ENCODE assay signal across 34 cellular contexts in the genomic region with DNA sequence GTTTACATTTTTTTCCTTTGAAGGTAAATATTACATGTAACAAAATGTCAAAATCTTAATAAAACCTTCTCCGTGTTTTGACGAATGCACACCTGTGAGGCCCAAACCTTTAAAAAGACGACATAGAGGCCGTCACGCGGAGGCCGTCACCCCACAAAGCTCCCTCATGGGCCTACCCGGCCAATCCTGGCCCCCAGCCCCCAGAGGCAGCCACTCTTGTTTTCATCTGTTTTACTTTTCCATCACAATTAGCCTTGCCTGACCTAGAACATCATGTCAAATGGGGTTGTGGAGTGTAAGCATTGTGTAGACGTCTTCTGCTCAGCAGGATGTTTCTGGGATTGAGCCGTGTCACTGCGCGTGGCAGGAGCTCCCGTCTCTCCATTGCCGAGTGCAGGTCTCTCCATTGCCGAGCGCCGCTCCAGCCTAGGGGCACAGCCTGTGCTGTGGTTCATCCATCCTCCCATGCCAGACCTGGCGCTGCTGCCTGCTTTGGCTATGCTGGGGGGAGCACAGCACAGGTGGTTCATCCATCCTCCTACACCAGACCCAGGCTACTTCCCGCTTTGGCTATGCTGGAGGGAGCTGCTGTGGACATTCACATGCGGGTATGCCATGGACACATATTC. TPM values are rescaled to one million over a fixed set of nuclear protein-coding genes. Genes with fewer than 3 reads are reported as not detected.
"Had no signal": no experiment of that assay in that cellular context is flagged by ENCODE, and none has a peak within 500 bp of the region (broad histone marks: within the 10 kb centered on the region; RNA-seq: fewer than 3 reads in every experiment).

No MANE protein-coding gene starts in this region.

- H3K4me3 Mint-ChIP-seq: activated B cell treated with CpG ODN at 0.5 μM for 24 hours; activated CD8-positive, alpha-beta T cell treated with anti-CD3 and anti-CD28 coated beads for 36 hours; activated T-cell treated with anti-CD3 and anti-CD28 coated beads, Interleukin-2, amount 50 U/mL, for 4 hours; activated T-helper 17 cell treated with anti-CD3 and anti-CD28 coated beads, Interleukin-2, amount 50 U/mL, for 72 hours; effector memory CD8-positive, alpha-beta T cell; immature natural killer cell; memory B cell; natural killer cell treated with Interleukin-12 subunit alpha and Interleukin-12 subunit beta and Interleukin-15 and Interleukin-18, amount 100 ng/mL, for 72 hours; T-cell; T-helper 2 cell treated with Interferon-gamma antibody and Interleukin-4, amounts not matched to agents 5 μg/mL and 100 μg/mL, for 36 hours had no signal

- DNase-seq: activated B cell treated with CpG ODN at 0.5 μM for 24 hours; activated CD4-positive, alpha-beta T cell treated with anti-CD3 and anti-CD28 coated beads, Interleukin-2, amount 50 U/mL, for 1 hour; activated CD8-positive, alpha-beta T cell treated with anti-CD3 and anti-CD28 coated beads for 36 hours; activated naive CD4-positive, alpha-beta T cell; activated T-cell treated with anti-CD3 and anti-CD28 coated beads, Interleukin-2, amount 50 U/mL, for 4 hours; adrenal gland; aorta; body of pancreas; effector memory CD8-positive, alpha-beta T cell; erythroblast; hypothalamus; immature natural killer cell; mucosa of descending colon; ovary; stimulated activated CD4-positive, alpha-beta T cell treated with anti-CD3 and anti-CD28 coated beads, Interleukin-12 subunit alpha, Interleukin-12 subunit beta, amount 100 ng/mL, for 4 hours; stimulated activated CD4-positive, alpha-beta T cell treated with anti-CD3 and anti-CD28 coated beads, Interleukin-4, amount 100 ng/mL, for 1 hour; stimulated activated naive CD8-positive, alpha-beta T cell treated with anti-CD3 and anti-CD28 coated beads, Interleukin-15, Interleukin-2, amounts not matched to agents 100 U/mL and 50 U/mL, for 24 hours; T-cell; testis; transverse colon had no signal

- H3K27me3 ChIP-seq: body of pancreas, ovary, testis, vagina had no signal

- H3K36me3 Mint-ChIP-seq: activated naive CD4-positive, alpha-beta T cell treated with anti-CD3 and anti-CD28 coated beads, Interleukin-2, amount 50 U/mL, for 72 hours; immature natural killer cell; memory B cell; natural killer cell treated with Interleukin-12 subunit alpha and Interleukin-12 subunit beta and Interleukin-15 and Interleukin-18, amount 100 ng/mL, for 72 hours; T-cell had no signal

- H3K4me1 ChIP-seq: adrenal gland, right lobe of liver, testis had no signal

- H3K9me3 ChIP-seq: adrenal gland, body of pancreas, mucosa of descending colon, ovary, right lobe of liver, testis, transverse colon, vagina had no signal

- H3K9me3 Mint-ChIP-seq: activated B cell treated with CpG ODN at 0.5 μM for 24 hours; activated CD8-positive, alpha-beta T cell treated with anti-CD3 and anti-CD28 coated beads for 36 hours; activated naive CD4-positive, alpha-beta T cell treated with anti-CD3 and anti-CD28 coated beads, Interleukin-2, amount 50 U/mL, for 72 hours; activated T-cell treated with anti-CD3 and anti-CD28 coated beads, Interleukin-2, amount 50 U/mL, for 4 hours; activated T-helper 17 cell treated with anti-CD3 and anti-CD28 coated beads, Interleukin-2, amount 50 U/mL, for 72 hours; effector memory CD8-positive, alpha-beta T cell; immature natural killer cell; memory B cell; natural killer cell treated with Interleukin-12 subunit alpha and Interleukin-12 subunit beta and Interleukin-15 and Interleukin-18, amount 100 ng/mL, for 72 hours; T-cell; T-helper 2 cell treated with Interferon-gamma antibody and Interleukin-4, amounts not matched to agents 5 μg/mL and 100 μg/mL, for 36 hours had no signal

- H3K4me3 ChIP-seq: adrenal gland, body of pancreas, cardiac muscle cell, coronary artery, gastroesophageal sphincter, mucosa of descending colon, ovary, right lobe of liver, skin epidermis, testis, transverse colon, vagina had no signal

- ATAC-seq: activated CD8-positive, alpha-beta T cell treated with anti-CD3 and anti-CD28 coated beads for 36 hours; activated naive CD4-positive, alpha-beta T cell treated with anti-CD3 and anti-CD28 coated beads, Interleukin-2, amount 50 U/mL, for 72 hours; activated T-cell treated with anti-CD3 and anti-CD28 coated beads, Interleukin-2, amount 50 U/mL, for 4 hours; activated T-helper 17 cell treated with anti-CD3 and anti-CD28 coated beads, Interleukin-2, amount 50 U/mL, for 72 hours; body of pancreas; effector memory CD8-positive, alpha-beta T cell; gastroesophageal sphincter; mucosa of descending colon; natural killer cell treated with Interleukin-12 subunit alpha and Interleukin-12 subunit beta and Interleukin-15 and Interleukin-18, amount 100 ng/mL, for 72 hours; right lobe of liver; stimulated activated naive CD8-positive, alpha-beta T cell treated with anti-CD3 and anti-CD28 coated beads, Interleukin-15, Interleukin-2, amounts not matched to agents 100 U/mL and 50 U/mL, for 24 hours; T-cell had no signal

- H3K4me1 Mint-ChIP-seq: activated B cell treated with CpG ODN at 0.5 μM for 24 hours; activated T-helper 17 cell treated with anti-CD3 and anti-CD28 coated beads, Interleukin-2, amount 50 U/mL, for 72 hours; immature natural killer cell; memory B cell had no signal

- H3K27ac Mint-ChIP-seq: activated B cell treated with CpG ODN at 0.5 μM for 24 hours; activated CD8-positive, alpha-beta T cell treated with anti-CD3 and anti-CD28 coated beads for 36 hours; activated naive CD4-positive, alpha-beta T cell treated with anti-CD3 and anti-CD28 coated beads, Interleukin-2, amount 50 U/mL, for 72 hours; activated T-helper 17 cell treated with anti-CD3 and anti-CD28 coated beads, Interleukin-2, amount 50 U/mL, for 72 hours; effector memory CD8-positive, alpha-beta T cell; immature natural killer cell; memory B cell; natural killer cell treated with Interleukin-12 subunit alpha and Interleukin-12 subunit beta and Interleukin-15 and Interleukin-18, amount 100 ng/mL, for 72 hours; progenitor cell of endocrine pancreas; T-cell; T-helper 2 cell treated with Interferon-gamma antibody and Interleukin-4, amounts not matched to agents 5 μg/mL and 100 μg/mL, for 36 hours had no signal

- H3K36me3 ChIP-seq: adrenal gland, cardiac muscle cell, ovary, right lobe of liver, transverse colon, vagina had no signal

- H3K27ac ChIP-seq: adrenal gland, body of pancreas, cardiac muscle cell, coronary artery, gastroesophageal sphincter, ovary, right lobe of liver, skin epidermis, testis, transverse colon, vagina had no signal

RNA-seq across cellular contexts. Expression of a gene that starts 52.2 kb away (rescaled TPM):
- total RNA-seq: activated B cell treated with CpG ODN at 0.5 μM for 24 hours; activated CD8-positive, alpha-beta T cell treated with anti-CD3 and anti-CD28 coated beads for 36 hours; activated naive CD4-positive, alpha-beta T cell treated with anti-CD3 and anti-CD28 coated beads, Interleukin-2, amount 50 U/mL, for 72 hours; activated T-cell treated with anti-CD3 and anti-CD28 coated beads, Interleukin-2, amount 50 U/mL, for 4 hours; activated T-helper 17 cell treated with anti-CD3 and anti-CD28 coated beads, Interleukin-2, amount 50 U/mL, for 72 hours; adrenal gland; aorta; body of pancreas; mucosa of descending colon; myocyte; natural killer cell treated with Interleukin-12 subunit alpha and Interleukin-12 subunit beta and Interleukin-15 and Interleukin-18, amount 100 ng/mL, for 72 hours; renal cortical epithelial cell; right lobe of liver; T-cell; transverse colon had no signal
- polyA plus RNA-seq: aorta, immature natural killer cell, ovary had no signal
